ENCODE assay signal across 15 cellular contexts in genomic region chrX:118062817-118063615, GRCh38. TPM values are rescaled to one million over a fixed set of nuclear protein-coding genes. Genes with fewer than 3 reads are reported as not detected.
A peak's percentile ranks its signal among the peaks of the same experiment; 100 is the strongest.
DNase-seq lines count a peak whose midpoint lies in the region; ATAC-seq, FAIRE-seq and TF ChIP-seq lines count a peak whose summit lies in the region.
"Had no signal": no experiment of that assay in that cellular context is flagged by ENCODE, and none has a peak within 500 bp of the region (broad histone marks: within the 10 kb centered on the region; RNA-seq: fewer than 3 reads in every experiment).

No MANE protein-coding gene starts in this region.

- no peak overlapping the region for H3K4me3 Mint-ChIP-seq in chondrocyte (ENCODE audit: unreplicated experiment)
- H3K4me3 Mint-ChIP-seq: nephron progenitor cell had no signal

- no peaks in the 10 kb centered on the region for H3K9me3 Mint-ChIP-seq in chondrocyte (ENCODE audit: low read depth)

- H3K4me1 Mint-ChIP-seq in chondrocyte (ENCODE audit: low read depth), result no peaks in the 10 kb centered on the region
- H3K4me1 Mint-ChIP-seq: nephron progenitor cell had no signal

- no peaks in the 10 kb centered on the region for H3K36me3 Mint-ChIP-seq in chondrocyte (ENCODE audit: low read depth)

- H3K27me3 Mint-ChIP-seq in chondrocyte (ENCODE audit: low read depth), result no peaks in the 10 kb centered on the region

- ATAC-seq in GM18498 (IDR thresholded peaks at IDR 0.05; ENCODE audit: unreplicated experiment), result peak; percentile 89
- ATAC-seq in GM19463 (IDR thresholded peaks at IDR 0.05; ENCODE audit: unreplicated experiment), result peak; percentile 69
- ATAC-seq in HG02798 (IDR thresholded peaks at IDR 0.05; ENCODE audit: poor library complexity, unreplicated experiment), result peak; percentile 73
- ATAC-seq in HG03442 (IDR thresholded peaks at IDR 0.05; ENCODE audit: unreplicated experiment), result peak; percentile 70

- FAIRE-seq in frontal cortex (lab: Jason Lieb, UNC), result no peak

- TF ChIP-seq CTCF in chondrocyte (IDR thresholded peaks at IDR 0.05), result no peak

- DNase-seq in NCI-H187 (lab: John Stamatoyannopoulos, UW) (no peak), frontal cortex (ENCODE audit: low spot score in 2 of 2) (no peak), NCI-H2081 (lab: John Stamatoyannopoulos, UW) (no peak), chondrocyte (ENCODE audit: low spot score) (no peak)
- DNase-seq: amygdala, DMS 273 treated with DMSO at 0.1 percent for 48 hours, NCI-H1092 treated with DMSO at 0.1 percent for 48 hours, NCI-H526 treated with DMSO at 0.1 percent for 48 hours, nephron progenitor cell, SJCRH30, thyroid gland had no signal

- H3K27ac Mint-ChIP-seq in chondrocyte (ENCODE audit: unreplicated experiment), result no peak overlapping the region
- H3K27ac Mint-ChIP-seq: nephron progenitor cell had no signal

RNA-seq across cellular contexts. Expression of gene KLHL13, which starts 53.6 kb away (rescaled TPM):
- total RNA-seq in frontal cortex, result 93.3 TPM
- total RNA-seq in chondrocyte, result 0.18 to 1.3 TPM (median 0.45 TPM) in 3 replicates

Comparison
In these comparisons a context has a peak if more than half of its experiments do, and no peak if none do; other contexts are left out.
1. RNA of gene KLHL13, which starts 53.6 kb away (total RNA-seq): 93.3 TPM in frontal cortex (single experiment); 0.18 to 1.3 TPM in chondrocyte; every median in the first group is over 10 times any median in the second.
2. Peak in every context shown above with its lines, with median percentiles within 50 percentile points of each other: ATAC-seq.